In the genomic region with DNA sequence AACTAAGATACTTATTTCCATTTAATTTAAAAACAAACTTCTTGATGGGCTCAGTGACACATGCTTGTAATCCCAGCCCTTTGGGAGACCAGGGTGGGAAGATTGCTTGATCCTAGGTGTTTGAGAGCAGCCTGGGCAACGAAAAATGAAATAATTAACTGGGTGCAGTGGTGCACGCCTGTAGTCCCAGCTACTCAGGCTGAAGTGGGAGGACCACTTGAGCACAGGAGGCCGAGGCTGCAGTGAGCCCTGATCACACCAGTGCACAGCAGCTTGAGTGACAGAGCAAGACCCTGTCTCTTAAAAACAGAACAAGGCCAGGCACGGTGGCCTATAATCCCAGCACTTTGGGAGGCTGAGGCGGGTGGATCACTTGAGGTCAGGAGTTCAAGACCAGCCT, we compare ENCODE assay signal across 26 cellular contexts.
"Had no signal": no experiment of that assay in that cellular context is flagged by ENCODE, and none has a peak within 500 bp of the region (broad histone marks: within the 10 kb centered on the region; RNA-seq: fewer than 3 reads in every experiment).

No MANE protein-coding gene starts in this region.

- H3K27ac Mint-ChIP-seq: activated CD4-positive, alpha-beta T cell treated with anti-CD3 and anti-CD28 coated beads, Interleukin-2, amount 10 ng/mL, durations not matched to agents 7 days and 5 days; activated CD8-positive, alpha-beta T cell treated with anti-CD3 and anti-CD28 coated beads, Interleukin-2, amount 10 ng/mL, durations not matched to agents 7 days and 5 days; activated naive CD8-positive, alpha-beta T cell treated with anti-CD3 and anti-CD28 coated beads, Interleukin-2, amount 50 U/mL, for 24 hours; activated T-helper 1 cell treated with anti-CD3 and anti-CD28 coated beads, Interleukin-12 subunit alpha, Interleukin-12 subunit beta, Interleukin-2, Interleukin-4 antibody, amounts not matched to agents 30 ng/mL and 10 ng/mL and 1 ng/mL, durations not matched to agents 14 hours and 24 hours and 36 hours; endodermal cell; stimulated activated effector memory CD8-positive, alpha-beta T cell treated with anti-CD3 and anti-CD28 coated beads, Interleukin-12 subunit alpha, Interleukin-12 subunit beta, amount 100 ng/mL, for 72 hours; T-cell; T-helper 2 cell treated with Interferon-gamma antibody and Interleukin-4, amounts not matched to agents 5 μg/mL and 100 μg/mL, for 36 hours had no signal

- H3K36me3 Mint-ChIP-seq: stimulated activated effector memory CD8-positive, alpha-beta T cell treated with anti-CD3 and anti-CD28 coated beads, Interleukin-12 subunit alpha, Interleukin-12 subunit beta, amount 100 ng/mL, for 72 hours had no signal

- H3K4me1 Mint-ChIP-seq: activated CD4-positive, alpha-beta T cell treated with anti-CD3 and anti-CD28 coated beads, Interleukin-2, amount 10 ng/mL, durations not matched to agents 7 days and 5 days had no signal

- ATAC-seq: activated CD4-positive, CD25-positive, alpha-beta regulatory T cell treated with anti-CD3 and anti-CD28 coated beads, Interleukin-2, amount 50 U/mL, for 24 hours; activated CD8-positive, alpha-beta T cell treated with anti-CD3 and anti-CD28 coated beads, Interleukin-2, amount 10 ng/mL, durations not matched to agents 7 days and 5 days; activated naive CD8-positive, alpha-beta T cell treated with anti-CD3 and anti-CD28 coated beads, Interleukin-2, amount 50 U/mL, for 24 hours; heart right ventricle; left ventricle myocardium superior; sciatic nerve; stimulated activated effector memory CD8-positive, alpha-beta T cell treated with anti-CD3 and anti-CD28 coated beads, Interleukin-12 subunit alpha, Interleukin-12 subunit beta, amount 100 ng/mL, for 72 hours; T-cell had no signal

- H3K4me3 Mint-ChIP-seq: activated CD4-positive, alpha-beta T cell treated with anti-CD3 and anti-CD28 coated beads, Interleukin-2, amount 10 ng/mL, durations not matched to agents 7 days and 5 days; activated CD8-positive, alpha-beta T cell treated with anti-CD3 and anti-CD28 coated beads, Interleukin-2, amount 10 ng/mL, durations not matched to agents 7 days and 5 days; activated naive CD8-positive, alpha-beta T cell treated with anti-CD3 and anti-CD28 coated beads, Interleukin-2, amount 50 U/mL, for 24 hours; activated T-helper 1 cell treated with anti-CD3 and anti-CD28 coated beads, Interleukin-12 subunit alpha, Interleukin-12 subunit beta, Interleukin-2, Interleukin-4 antibody, amounts not matched to agents 30 ng/mL and 10 ng/mL and 1 ng/mL, durations not matched to agents 14 hours and 24 hours and 36 hours; endodermal cell; nephron; stimulated activated effector memory CD8-positive, alpha-beta T cell treated with anti-CD3 and anti-CD28 coated beads, Interleukin-12 subunit alpha, Interleukin-12 subunit beta, amount 100 ng/mL, for 72 hours; T-cell; T-helper 2 cell treated with Interferon-gamma antibody and Interleukin-4, amounts not matched to agents 5 μg/mL and 100 μg/mL, for 36 hours had no signal

- H3K27me3 ChIP-seq: heart right ventricle, neutrophil, pancreas, stomach, suprapubic skin, transverse colon had no signal

- H3K27ac ChIP-seq: suprapubic skin, transverse colon, VCaP had no signal

- H3K9me3 ChIP-seq: heart right ventricle, neutrophil, pancreas, stomach, suprapubic skin, transverse colon had no signal

- H3K4me3 ChIP-seq: heart right ventricle, pancreas, stomach, suprapubic skin, transverse colon had no signal

- H3K27me3 Mint-ChIP-seq: activated CD4-positive, alpha-beta T cell treated with anti-CD3 and anti-CD28 coated beads, Interleukin-2, amount 10 ng/mL, durations not matched to agents 7 days and 5 days; activated naive CD8-positive, alpha-beta T cell treated with anti-CD3 and anti-CD28 coated beads, Interleukin-2, amount 50 U/mL, for 24 hours; T-cell had no signal

- DNase-seq: activated CD4-positive, alpha-beta T cell treated with anti-CD3 and anti-CD28 coated beads, Interleukin-2, amount 10 ng/mL, durations not matched to agents 7 days and 5 days; activated CD8-positive, alpha-beta T cell treated with anti-CD3 and anti-CD28 coated beads, Interleukin-2, amount 10 ng/mL, durations not matched to agents 7 days and 5 days; activated gamma-delta T cell; activated naive CD4-positive, alpha-beta T cell treated with anti-CD3 and anti-CD28 coated beads, Interleukin-2, amount 50 U/mL, for 16 hours; activated naive CD8-positive, alpha-beta T cell treated with anti-CD3 and anti-CD28 coated beads, Interleukin-2, amount 50 U/mL, for 24 hours; cortex of kidney; endodermal cell; heart right ventricle; islet precursor cell; left ventricle myocardium superior; midbrain; pancreas; small intestine; stimulated activated CD4-positive, alpha-beta T cell treated with anti-CD3 and anti-CD28 coated beads, Interleukin-2, amount 100 ng/mL, for 24 hours; stomach; T-cell; transverse colon had no signal

- H3K9me3 Mint-ChIP-seq: activated CD4-positive, alpha-beta T cell treated with anti-CD3 and anti-CD28 coated beads, Interleukin-2, amount 10 ng/mL, durations not matched to agents 7 days and 5 days; activated naive CD8-positive, alpha-beta T cell treated with anti-CD3 and anti-CD28 coated beads, Interleukin-2, amount 50 U/mL, for 24 hours; activated T-helper 1 cell treated with anti-CD3 and anti-CD28 coated beads, Interleukin-12 subunit alpha, Interleukin-12 subunit beta, Interleukin-2, Interleukin-4 antibody, amounts not matched to agents 30 ng/mL and 10 ng/mL and 1 ng/mL, durations not matched to agents 14 hours and 24 hours and 36 hours; endodermal cell; nephron; stimulated activated effector memory CD8-positive, alpha-beta T cell treated with anti-CD3 and anti-CD28 coated beads, Interleukin-12 subunit alpha, Interleukin-12 subunit beta, amount 100 ng/mL, for 72 hours; T-cell; T-helper 2 cell treated with Interferon-gamma antibody and Interleukin-4, amounts not matched to agents 5 μg/mL and 100 μg/mL, for 36 hours had no signal

- FAIRE-seq: pancreas, small intestine had no signal

- H3K36me3 ChIP-seq: pancreas, transverse colon had no signal
